Comparison of ENCODE assay signal across 8 cellular contexts in the genomic region with DNA sequence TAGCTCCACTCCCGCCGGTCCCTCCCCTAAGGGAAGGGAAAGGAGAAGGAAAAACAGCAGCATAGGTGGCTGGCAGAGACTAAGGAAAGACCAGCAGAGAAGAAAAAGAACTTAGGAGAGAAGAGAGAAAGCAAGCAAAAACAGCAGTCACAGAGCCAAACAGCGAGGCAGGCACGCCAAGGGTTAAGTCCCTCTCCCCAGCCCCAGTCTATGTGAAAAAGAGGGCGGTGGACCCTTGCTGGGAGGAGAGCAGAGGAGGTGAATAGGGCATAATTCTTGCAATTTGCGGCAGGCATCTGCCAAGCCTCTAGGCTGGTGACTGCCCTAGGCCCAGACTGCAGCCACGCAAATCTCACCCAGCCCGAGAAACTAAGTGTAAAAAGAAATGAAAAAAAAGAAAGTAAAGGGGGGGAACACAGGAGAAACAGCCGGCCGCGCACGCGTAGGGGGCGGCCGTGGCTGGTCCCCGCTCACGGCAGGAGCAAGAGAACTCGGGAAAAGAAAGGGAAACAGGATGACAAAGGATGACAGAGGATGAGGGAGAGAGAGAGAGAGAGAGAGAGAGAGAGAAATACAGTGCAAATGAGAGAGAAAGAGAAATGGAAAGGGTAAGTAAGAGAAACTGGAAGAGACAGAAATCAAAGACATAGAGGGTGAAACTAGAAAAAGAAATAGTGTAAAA.
DNase-seq lines count a peak whose midpoint lies in the region; ATAC-seq and TF ChIP-seq lines count a peak whose summit lies in the region.

No MANE protein-coding gene starts in this region.

- ATAC-seq in HG03159 (IDR thresholded peaks at IDR 0.05; ENCODE audit: unreplicated experiment) (peak; percentile 62), HG02970 (IDR thresholded peaks at IDR 0.05; ENCODE audit: low FRiP score, unreplicated experiment) (no peak)

- peak overlapping the region; percentile 33 for H3K4me3 ChIP-seq in iPS-15b (ENCODE audit: low read depth, low read length)

- H3K4me1 ChIP-seq in iPS-15b (ENCODE audit: control insufficient read depth, insufficient read depth, low read length) = peaks cover 10% of the 10 kb centered on the region

- TF ChIP-seq POLR2A in erythroblast (IDR thresholded peaks at IDR 0.05; ENCODE audit: low read length) = no peak

- peak; percentile 5 for DNase-seq in NCI-H1092 treated with DMSO at 0.1 percent for 48 hours (lab: John Stamatoyannopoulos, UW)
- DNase-seq in NCI-H1092 (lab: John Stamatoyannopoulos, UW) = no peak
- DNase-seq in activated naive CD4-positive, alpha-beta T cell treated with anti-CD3 and anti-CD28 coated beads, Interleukin-2, amount 50 U/mL, for 16 hours = peak; percentile 32
- DNase-seq in stromal cell of bone marrow (ENCODE audit: low read depth) = peak; percentile 7
- DNase-seq in erythroblast (lab: John Stamatoyannopoulos, UW) = no peak

- no peaks in the 10 kb centered on the region for H3K27me3 ChIP-seq in iPS-15b (ENCODE audit: control insufficient read depth, insufficient read depth, low read length)

- H3K36me3 ChIP-seq in iPS-15b (ENCODE audit: control insufficient read depth, insufficient read depth, low read length) = no peaks in the 10 kb centered on the region

- no peak overlapping the region for H3K9ac ChIP-seq in iPS-15b (ENCODE audit: low read depth, low read length)

- peaks cover 2% of the 10 kb centered on the region for H3K9me3 ChIP-seq in iPS-15b (ENCODE audit: control insufficient read depth, insufficient read depth, low read length)

Comparison
In these comparisons a context has a peak if more than half of its experiments do, and no peak if none do; other contexts are left out.
1. DNase-seq: peak in NCI-H1092 treated with DMSO at 0.1 percent for 48 hours (single experiment), activated naive CD4-positive, alpha-beta T cell treated with anti-CD3 and anti-CD28 coated beads, Interleukin-2, amount 50 U/mL, for 16 hours (single experiment) and stromal cell of bone marrow (single experiment); none in NCI-H1092 (single experiment) and erythroblast (0 of 2).